Comparison of ENCODE assay signal across 20 cellular contexts in genomic region chr2:181777654-181778053, GRCh38.
DNase-seq lines count a peak whose midpoint lies in the region; ATAC-seq and TF ChIP-seq lines count a peak whose summit lies in the region.
"Had no signal": no experiment of that assay in that cellular context is flagged by ENCODE, and none has a peak within 500 bp of the region (broad histone marks: within the 10 kb centered on the region; RNA-seq: fewer than 3 reads in every experiment).

No MANE protein-coding gene starts in this region.

- H3K4me1 ChIP-seq in HEK293 (ENCODE audit: control insufficient read depth, insufficient read depth, low read length) (no peaks in the 10 kb centered on the region; the same call in 1 of the 2 replicates), HAP-1 (peaks cover 21% of the 10 kb centered on the region)
- H3K4me1 ChIP-seq: BE2C had no signal

- H3K9me3 ChIP-seq in HEK293 (ENCODE audit: control insufficient read depth, insufficient read depth, low read depth, low read length) (no peaks in the 10 kb centered on the region), HAP-1 (no peaks in the 10 kb centered on the region)
- H3K9me3 ChIP-seq: A549, BE2C, MG63 had no signal

- CTCF ChIA-PET in HEK293 (lab: Yijun Ruan, JAX), result interaction anchor here (0.6 to 0.7 kb wide), 2 partner anchors 267 to 871 kb away, joined by 3 read pairs; no protein-coding TSS in a partner anchor

- no peak for TF ChIP-seq CTCF in HEK293 (tag by site-specific recombination; IDR thresholded peaks at IDR 0.05)
- TF ChIP-seq CTCF in VCaP (conservative IDR thresholded peaks at IDR 0.05), result no peak

- no peaks in the 10 kb centered on the region for H3K27me3 ChIP-seq in HAP-1 (ENCODE audit: low read depth)
- H3K27me3 ChIP-seq: BE2C, MG63 had no signal

- H3K27ac ChIP-seq in HEK293 (ENCODE audit: extremely low read depth, low read depth, low read length) (no peak overlapping the region), VCaP (peak overlapping the region; percentile 36)
- H3K27ac ChIP-seq: A549 had no signal

- intact Hi-C loops in left colon (cut with DNase I, micrococcal nuclease), result no loop called here

- POLR2A ChIA-PET in HEK293 (lab: Yijun Ruan, JAX), result no interaction called here

- H3K36me3 ChIP-seq in HEK293 (ENCODE audit: control insufficient read depth in 2 of 2, insufficient read depth in 1 of 2, low read length in 2 of 2) (no peaks in the 10 kb centered on the region), HAP-1 (replicated peaks) (no peaks in the 10 kb centered on the region)
- H3K36me3 ChIP-seq: BE2C, MG63 had no signal

- in situ Hi-C loops in HAP-1 (cut with MboI; ENCODE audit: low sequenced_read_pairs), result no loop called here

- DNase-seq in DMS53 (lab: John Stamatoyannopoulos, UW) (peak; percentile 44), left colon (no peak), GOT3 (lab: John Stamatoyannopoulos, UW) (no peak), HAP-1 (ENCODE audit: low spot score in 2 of 2) (no peak), hepatic stellate cell (ENCODE audit: low spot score) (no peak), COLO829 (ENCODE audit: low spot score) (no peak)
- DNase-seq: BE2C; HFFc6; IMR-90; Karpas-422; MG63; NCI-H1417; NCI-H1694 treated with DMSO at 0.1 percent for 48 hours; NCI-H446; NCI-H774; NK-92 treated with Interleukin-12 subunit alpha and Interleukin-12 subunit beta, amount 100 ng/mL, for 24 hours; T-helper 1 cell had no signal

- no peak overlapping the region for H3K4me3 ChIP-seq in HEK293 (ENCODE audit: low read depth, low read length)
- H3K4me3 ChIP-seq in HAP-1, result no peak overlapping the region
- H3K4me3 ChIP-seq: A549, MG63 had no signal

- ATAC-seq in left colon, result peak; percentile 45
- ATAC-seq: A549 had no signal

TF ChIP-seq in HEK293, 187 proteins besides CTCF, POLR2A, EP300 and RAD21:
- 0 out of 2 replicates have a peak, but pooled peaks have one; percentile 18 for TF ChIP-seq ZNF843 (tag by site-specific recombination; IDR thresholded peaks at IDR 0.05)
- TF ChIP-seq, protein P1, sequence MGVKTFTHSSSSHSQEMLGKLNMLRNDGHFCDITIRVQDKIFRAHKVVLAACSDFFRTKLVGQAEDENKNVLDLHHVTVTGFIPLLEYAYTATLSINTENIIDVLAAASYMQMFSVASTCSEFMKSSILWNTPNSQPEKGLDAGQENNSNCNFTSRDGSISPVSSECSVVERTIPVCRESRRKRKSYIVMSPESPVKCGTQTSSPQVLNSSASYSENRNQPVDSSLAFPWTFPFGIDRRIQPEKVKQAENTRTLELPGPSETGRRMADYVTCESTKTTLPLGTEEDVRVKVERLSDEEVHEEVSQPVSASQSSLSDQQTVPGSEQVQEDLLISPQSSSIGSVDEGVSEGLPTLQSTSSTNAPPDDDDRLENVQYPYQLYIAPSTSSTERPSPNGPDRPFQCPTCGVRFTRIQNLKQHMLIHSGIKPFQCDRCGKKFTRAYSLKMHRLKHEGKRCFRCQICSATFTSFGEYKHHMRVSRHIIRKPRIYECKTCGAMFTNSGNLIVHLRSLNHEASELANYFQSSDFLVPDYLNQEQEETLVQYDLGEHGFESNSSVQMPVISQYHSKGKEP (tag by site-specific recombination; IDR thresholded peaks at IDR 0.05), result no peak
- TF ChIP-seq ZNF76 (tag by site-specific recombination; IDR thresholded peaks at IDR 0.05; ENCODE audit: borderline replicate concordance, low read depth), result no peak
- peak; percentile 14; the same call in 1 of the 2 replicates for TF ChIP-seq TCF7L2 (IDR thresholded peaks at IDR 0.05; ENCODE audit: borderline replicate concordance, low read depth, low read length)
- peak; percentile 32; the same call in 1 of the 2 replicates for TF ChIP-seq FEZF1 (tag by site-specific recombination; IDR thresholded peaks at IDR 0.05)
- 0 out of 2 replicates have a peak, but pooled peaks have one; percentile 25 for TF ChIP-seq HIC1 (tag by site-specific recombination; IDR thresholded peaks at IDR 0.05)
TF ChIP-seq in HEK293: peak in this region for 4.
